18 cellular contexts compared by ENCODE assay signal in the genomic region with DNA sequence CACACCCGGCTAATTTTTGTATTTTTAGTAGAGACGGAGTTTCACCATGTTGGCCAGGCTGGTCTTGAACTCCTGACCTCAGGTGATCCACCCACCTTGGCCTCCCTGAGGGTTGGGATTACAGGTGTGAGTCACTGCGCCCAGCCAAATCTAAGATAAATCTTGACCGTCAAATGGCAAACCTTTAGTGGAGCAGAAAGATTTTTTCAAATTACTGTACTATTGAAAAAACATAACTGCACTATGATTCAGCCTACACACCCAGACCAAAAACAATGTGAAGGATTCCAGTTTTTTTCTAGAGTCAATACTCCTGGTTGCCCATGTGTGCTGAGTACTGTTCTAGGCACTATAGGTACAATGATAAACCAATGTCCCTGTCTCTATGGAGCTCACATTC. TPM values are rescaled to one million over a fixed set of nuclear protein-coding genes. Genes with fewer than 3 reads are reported as not detected.
DNase-seq lines count a peak whose midpoint lies in the region; ATAC-seq and TF ChIP-seq lines count a peak whose summit lies in the region.
"Had no signal": no experiment of that assay in that cellular context is flagged by ENCODE, and none has a peak within 500 bp of the region (broad histone marks: within the 10 kb centered on the region; RNA-seq: fewer than 3 reads in every experiment).

No MANE protein-coding gene starts in this region.

- ATAC-seq in SK-N-SH treated with all-trans-retinoic acid at 6 μM for 48 hours = no peak
- ATAC-seq in activated CD8-positive, alpha-beta T cell treated with anti-CD3 and anti-CD28 coated beads, Interleukin-2, amount 10 ng/mL, durations not matched to agents 7 days and 5 days = no peak
- ATAC-seq: stimulated activated naive CD8-positive, alpha-beta T cell treated with anti-CD3 and anti-CD28 coated beads, Interleukin-15, amount 100 ng/mL, for 72 hours had no signal

- no peak for TF ChIP-seq POLR2A in uterus (IDR thresholded peaks at IDR 0.05)

- DNase-seq in SK-N-SH = no peak
- DNase-seq in astrocyte of the hippocampus (ENCODE audit: low read depth, low spot score) = peak; percentile 50
- peak; percentile 61 for DNase-seq in glomerular visceral epithelial cell (ENCODE audit: extremely low spot score)
- no peak for DNase-seq in uterus
- no peak for DNase-seq in GM13976 (ENCODE audit: low spot score)
- no peak for DNase-seq in activated CD8-positive, alpha-beta T cell treated with anti-CD3 and anti-CD28 coated beads, Interleukin-2, amount 10 ng/mL, durations not matched to agents 7 days and 5 days
- DNase-seq in central memory CD4-positive, alpha-beta T cell = no peak
- DNase-seq: activated effector memory CD4-positive, alpha-beta T cell treated with anti-CD3 and anti-CD28 coated beads, Interleukin-2, amount 50 U/mL, for 16 hours; effector memory CD4-positive, alpha-beta T cell; glutamatergic neuron; NCI-H1694 treated with DMSO at 0.1 percent for 48 hours; NCI-H524; stimulated activated naive CD8-positive, alpha-beta T cell treated with anti-CD3 and anti-CD28 coated beads, Interleukin-15, amount 100 ng/mL, for 72 hours had no signal

- intact Hi-C loops in uterus (cut with DNase I; ENCODE audit: low total_unique reads) = no loop called here

- H3K27ac Mint-ChIP-seq in activated CD8-positive, alpha-beta T cell treated with anti-CD3 and anti-CD28 coated beads, Interleukin-2, amount 10 ng/mL, durations not matched to agents 7 days and 5 days = no peak overlapping the region

- peaks cover 2 to 39% of the 10 kb centered on the region in 2 experiments for H3K36me3 ChIP-seq in SK-N-SH (replicated peaks in 1 of 2; ENCODE audit: control insufficient read depth in 1 of 2, insufficient read depth in 2 of 2, low read length in 1 of 2)
- no peaks in the 10 kb centered on the region for H3K36me3 ChIP-seq in uterus
- H3K36me3 ChIP-seq: prostate gland had no signal

- H3K36me3 Mint-ChIP-seq in activated CD8-positive, alpha-beta T cell treated with anti-CD3 and anti-CD28 coated beads, Interleukin-2, amount 10 ng/mL, durations not matched to agents 7 days and 5 days (ENCODE audit: low read depth) = peaks cover 6% of the 10 kb centered on the region

- peak overlapping the region; percentile 5; the same call in 1 of the 2 replicates for H3K4me2 ChIP-seq in SK-N-SH

- H3K4me1 Mint-ChIP-seq in activated CD8-positive, alpha-beta T cell treated with anti-CD3 and anti-CD28 coated beads, Interleukin-2, amount 10 ng/mL, durations not matched to agents 7 days and 5 days (ENCODE audit: low read depth) = no peaks in the 10 kb centered on the region
- H3K4me1 Mint-ChIP-seq: stimulated activated naive CD8-positive, alpha-beta T cell treated with anti-CD3 and anti-CD28 coated beads, Interleukin-15, amount 100 ng/mL, for 72 hours had no signal

- H2AFZ ChIP-seq in SK-N-SH (ENCODE audit: low read depth) = no peak overlapping the region

- peak overlapping the region in 1 of 2 experiments; percentile 31; a peak in 2 of 4 replicates for H3K27ac ChIP-seq in SK-N-SH (ENCODE audit: low read depth in 2 of 2, low read length in 1 of 2)
- peak overlapping the region; percentile 5 to 45 for H3K27ac ChIP-seq in uterus
- H3K27ac ChIP-seq: 22Rv1, prostate gland had no signal

- POLR2A ChIA-PET in SK-N-SH (lab: Yijun Ruan, JAX) = no interaction called here
- POLR2A ChIA-PET in activated CD8-positive, alpha-beta T cell treated with anti-CD3 and anti-CD28 coated beads, Interleukin-2, amount 10 ng/mL, durations not matched to agents 7 days and 5 days (lab: Charles Lee) = no interaction called here

- H3F3A ChIP-seq in SK-N-SH (replicated peaks; ENCODE audit: insufficient read depth) = peaks cover 19% of the 10 kb centered on the region

- peaks cover 5% of the 10 kb centered on the region for H3K9me3 Mint-ChIP-seq in activated CD8-positive, alpha-beta T cell treated with anti-CD3 and anti-CD28 coated beads, Interleukin-2, amount 10 ng/mL, durations not matched to agents 7 days and 5 days (ENCODE audit: insufficient read depth)

- H3K4me1 ChIP-seq in SK-N-SH (ENCODE audit: control insufficient read depth in 1 of 2, insufficient read depth in 2 of 2, low read depth in 1 of 2, low read length in 1 of 2) = peaks cover 0 to 26% of the 10 kb centered on the region in 2 experiments; a peak in 1 of 4 replicates
- H3K4me1 ChIP-seq in uterus = no peaks in the 10 kb centered on the region
- H3K4me1 ChIP-seq: prostate gland had no signal

- H4K20me1 ChIP-seq in SK-N-SH (ENCODE audit: insufficient read depth) = peaks cover 36% of the 10 kb centered on the region

- TF ChIP-seq RAD21 in SK-N-SH (IDR thresholded peaks at IDR 0.05; ENCODE audit: low read length) = no peak

- no peaks in the 10 kb centered on the region for H3K9me3 ChIP-seq in SK-N-SH
- H3K9me3 ChIP-seq in uterus = no peaks in the 10 kb centered on the region
- H3K9me3 ChIP-seq: prostate gland had no signal

- 70% methylated on average over 4 of the region's 4 CpGs for WGBS in SK-N-SH (ENCODE audit: low lambda C conversion rate)

- CTCF ChIA-PET in SK-N-SH (lab: Yijun Ruan, JAX) = no interaction called here
- CTCF ChIA-PET in activated CD8-positive, alpha-beta T cell treated with anti-CD3 and anti-CD28 coated beads, Interleukin-2, amount 10 ng/mL, durations not matched to agents 7 days and 5 days (lab: Charles Lee) = interaction anchor here (1.1 kb wide), 1 partner anchor 22 kb away, joined by 3 read pairs; no protein-coding TSS in a partner anchor

- no peak overlapping the region for H3K9ac ChIP-seq in SK-N-SH

- no peak overlapping the region for H3K4me3 Mint-ChIP-seq in activated CD8-positive, alpha-beta T cell treated with anti-CD3 and anti-CD28 coated beads, Interleukin-2, amount 10 ng/mL, durations not matched to agents 7 days and 5 days
- H3K4me3 Mint-ChIP-seq: brain; stimulated activated naive CD8-positive, alpha-beta T cell treated with anti-CD3 and anti-CD28 coated beads, Interleukin-15, amount 100 ng/mL, for 72 hours had no signal

- H3K9me2 ChIP-seq in SK-N-SH = no peaks in the 10 kb centered on the region

- peaks cover 7% of the 10 kb centered on the region for H3K27me3 Mint-ChIP-seq in activated CD8-positive, alpha-beta T cell treated with anti-CD3 and anti-CD28 coated beads, Interleukin-2, amount 10 ng/mL, durations not matched to agents 7 days and 5 days (ENCODE audit: low read depth)
- H3K27me3 Mint-ChIP-seq: brain; stimulated activated naive CD8-positive, alpha-beta T cell treated with anti-CD3 and anti-CD28 coated beads, Interleukin-15, amount 100 ng/mL, for 72 hours had no signal

- no peak for TF ChIP-seq CTCF in SK-N-SH (IDR thresholded peaks at IDR 0.05)
- no peak for TF ChIP-seq CTCF in uterus (IDR thresholded peaks at IDR 0.05)
- no peak for TF ChIP-seq CTCF in GM13976 (IDR thresholded peaks at IDR 0.05; ENCODE audit: borderline replicate concordance, control extremely low read depth, extremely low read depth, insufficient read depth, missing control alignments)

- peaks cover 49% of the 10 kb centered on the region for H3K79me2 ChIP-seq in SK-N-SH (ENCODE audit: insufficient read depth)

- in situ Hi-C loops in GM13976 (cut with MboI; ENCODE audit: low sequenced_read_pairs, unreplicated experiment) = no loop called here

- TF ChIP-seq EP300 in SK-N-SH (IDR thresholded peaks at IDR 0.05; ENCODE audit: borderline replicate concordance in 1 of 2, low read depth in 1 of 2, low read length in 1 of 2) = no peak

- H3K4me3 ChIP-seq in SK-N-SH (ENCODE audit: low read depth in 2 of 2, low read length in 1 of 2) (no peak overlapping the region), uterus (no peak overlapping the region)
- H3K4me3 ChIP-seq: GM12878, prostate gland had no signal

- no peaks in the 10 kb centered on the region for H3K27me3 ChIP-seq in SK-N-SH (ENCODE audit: insufficient read depth)
- no peaks in the 10 kb centered on the region for H3K27me3 ChIP-seq in uterus

TF ChIP-seq in SK-N-SH, 30 proteins besides CTCF, POLR2A, EP300 and RAD21 (continues in another document):
- TF ChIP-seq, protein P1, sequence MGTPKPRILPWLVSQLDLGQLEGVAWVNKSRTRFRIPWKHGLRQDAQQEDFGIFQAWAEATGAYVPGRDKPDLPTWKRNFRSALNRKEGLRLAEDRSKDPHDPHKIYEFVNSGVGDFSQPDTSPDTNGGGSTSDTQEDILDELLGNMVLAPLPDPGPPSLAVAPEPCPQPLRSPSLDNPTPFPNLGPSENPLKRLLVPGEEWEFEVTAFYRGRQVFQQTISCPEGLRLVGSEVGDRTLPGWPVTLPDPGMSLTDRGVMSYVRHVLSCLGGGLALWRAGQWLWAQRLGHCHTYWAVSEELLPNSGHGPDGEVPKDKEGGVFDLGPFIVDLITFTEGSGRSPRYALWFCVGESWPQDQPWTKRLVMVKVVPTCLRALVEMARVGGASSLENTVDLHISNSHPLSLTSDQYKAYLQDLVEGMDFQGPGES (IDR thresholded peaks at IDR 0.05; ENCODE audit: low read depth, low read length) = no peak
- TF ChIP-seq SIN3A (IDR thresholded peaks at IDR 0.05; ENCODE audit: borderline replicate concordance, low read depth, low read length) = no peak

TF ChIP-seq in SK-N-SH treated with all-trans-retinoic acid at 6 μM for 48 hours, 23 proteins besides CTCF, POLR2A, EP300 and RAD21 (continues in another document):
- no peak for TF ChIP-seq ARNTL (CRISPR knock-in tag; IDR thresholded peaks at IDR 0.05; ENCODE audit: borderline replicate concordance, low read depth)
- no peak for TF ChIP-seq BACH2 (CRISPR knock-in tag; IDR thresholded peaks at IDR 0.05; ENCODE audit: borderline replicate concordance)
- TF ChIP-seq SNAI2 (CRISPR knock-in tag; IDR thresholded peaks at IDR 0.05) = no peak
- no peak for TF ChIP-seq ZNF565 (CRISPR knock-in tag; conservative IDR thresholded peaks at IDR 0.05; ENCODE audit: low read depth)
- TF ChIP-seq GLIS3 (CRISPR knock-in tag; IDR thresholded peaks at IDR 0.05) = no peak
- TF ChIP-seq TOX (CRISPR knock-in tag; IDR thresholded peaks at IDR 0.05; ENCODE audit: borderline replicate concordance) = no peak
- no peak for TF ChIP-seq RARB (CRISPR knock-in tag; IDR thresholded peaks at IDR 0.05)

RNA-seq across cellular contexts. Expression of a gene that starts 33.9 kb away (rescaled TPM):
- 47.5 and 48.7 TPM in 2 replicates for polyA plus RNA-seq in SK-N-SH (2012; rRNA removed)
- 30.8 and 31.9 TPM in 2 replicates for polyA plus RNA-seq in SK-N-SH (2012; cell fraction: cytosol; rRNA removed)
- polyA plus RNA-seq in SK-N-SH (2012; cell fraction: nucleus; rRNA removed) = 94.2 and 132 TPM in 2 replicates
- 100 to 1,000 TPM; 108 to 316 (median 209) TPM for total RNA-seq in uterus
- total RNA-seq in activated CD8-positive, alpha-beta T cell treated with anti-CD3 and anti-CD28 coated beads, Interleukin-2, amount 10 ng/mL, durations not matched to agents 7 days and 5 days = 10 to 100 TPM; 11.2 to 13.0 TPM

Comparison
In these comparisons a context has a peak if more than half of its experiments do, and no peak if none do; other contexts are left out.
1. DNase-seq: peak in astrocyte of the hippocampus (single experiment) and glomerular visceral epithelial cell (single experiment); none in SK-N-SH (single experiment), uterus (0 of 2), GM13976 (single experiment), activated CD8-positive, alpha-beta T cell treated with anti-CD3 and anti-CD28 coated beads, Interleukin-2, amount 10 ng/mL, durations not matched to agents 7 days and 5 days (single experiment) and central memory CD4-positive, alpha-beta T cell (single experiment).
2. RNA of a gene that starts 33.9 kb away (total RNA-seq): 108 to 316 TPM in uterus; 11.2 to 13.0 TPM in activated CD8-positive, alpha-beta T cell treated with anti-CD3 and anti-CD28 coated beads, Interleukin-2, amount 10 ng/mL, durations not matched to agents 7 days and 5 days; every median in the first group is over 4 times any median in the second.